In genomic region chr2:179825494-179825893, GRCh38 we compare ENCODE assay signal across 1 cellular context.
TF ChIP-seq lines count a peak whose summit lies in the region.

No MANE protein-coding gene starts in this region.

TF ChIP-seq in GM12878, 131 proteins besides CTCF, POLR2A, EP300 and RAD21 (continued from another document):
- TF ChIP-seq E4F1 (IDR thresholded peaks at IDR 0.05; ENCODE audit: borderline replicate concordance, partially characterized antibody) (no peak), IRF3 (IDR thresholded peaks at IDR 0.05) (no peak), PRDM15 (CRISPR knock-in tag; IDR thresholded peaks at IDR 0.05) (no peak), MTA2 (IDR thresholded peaks at IDR 0.05; ENCODE audit: low read depth) (no peak), RELA (IDR thresholded peaks at IDR 0.05; ENCODE audit: borderline replicate concordance, partially characterized antibody) (no peak)
